Comparison of ENCODE assay signal across 28 cellular contexts in genomic region chr7:71457021-71457420, GRCh38.
"Had no signal": no experiment of that assay in that cellular context is flagged by ENCODE, and none has a peak within 500 bp of the region (broad histone marks: within the 10 kb centered on the region; RNA-seq: fewer than 3 reads in every experiment).

No MANE protein-coding gene starts in this region.

- H3K27me3 ChIP-seq: gastroesophageal sphincter, neural progenitor cell, sigmoid colon, thyroid gland had no signal

- FAIRE-seq: endothelial cell of umbilical vein, small intestine had no signal

- H3K4me3 Mint-ChIP-seq: activated naive CD4-positive, alpha-beta T cell treated with anti-CD3 and anti-CD28 coated beads for 36 hours; activated T-helper 1 cell treated with anti-CD3 and anti-CD28 coated beads, Interleukin-12 subunit alpha, Interleukin-12 subunit beta, Interleukin-2, Interleukin-4 antibody, amounts not matched to agents 30 ng/mL and 10 ng/mL and 1 ng/mL, durations not matched to agents 14 hours and 24 hours and 36 hours; effector memory CD8-positive, alpha-beta T cell; naive thymus-derived CD8-positive, alpha-beta T cell; neural progenitor cell; stimulated activated memory B cell treated with anti-CD40 and anti-IgM and Interleukin-4, amounts not matched to agents 10 μg/mL and 1 μg/mL and 100 μg/mL, for 72 hours; stimulated activated naive CD8-positive, alpha-beta T cell treated with anti-CD3 and anti-CD28 coated beads, Interleukin-15, amount 100 ng/mL, for 72 hours had no signal

- H3K9me3 ChIP-seq: gastroesophageal sphincter, psoas muscle, thyroid gland had no signal

- H3K27ac ChIP-seq: gastroesophageal sphincter, neural progenitor cell, parathyroid adenoma, psoas muscle, sigmoid colon, thyroid gland had no signal

- H3K79me2 ChIP-seq: parathyroid adenoma had no signal

- H3K27ac Mint-ChIP-seq: activated naive CD4-positive, alpha-beta T cell treated with anti-CD3 and anti-CD28 coated beads for 36 hours; activated T-helper 1 cell treated with anti-CD3 and anti-CD28 coated beads, Interleukin-12 subunit alpha, Interleukin-12 subunit beta, Interleukin-2, Interleukin-4 antibody, amounts not matched to agents 30 ng/mL and 10 ng/mL and 1 ng/mL, durations not matched to agents 14 hours and 24 hours and 36 hours; effector memory CD8-positive, alpha-beta T cell; naive thymus-derived CD8-positive, alpha-beta T cell; neural progenitor cell; stimulated activated memory B cell treated with anti-CD40 and anti-IgM and Interleukin-4, amounts not matched to agents 10 μg/mL and 1 μg/mL and 100 μg/mL, for 72 hours had no signal

- H3K27me3 Mint-ChIP-seq: effector memory CD8-positive, alpha-beta T cell; stimulated activated memory B cell treated with anti-CD40 and anti-IgM and Interleukin-4, amounts not matched to agents 10 μg/mL and 1 μg/mL and 100 μg/mL, for 72 hours; stimulated activated naive CD8-positive, alpha-beta T cell treated with anti-CD3 and anti-CD28 coated beads, Interleukin-15, amount 100 ng/mL, for 72 hours had no signal

- ATAC-seq: effector memory CD8-positive, alpha-beta T cell; gastroesophageal sphincter; naive thymus-derived CD8-positive, alpha-beta T cell; psoas muscle; stimulated activated memory B cell treated with anti-CD40 and anti-IgM and Interleukin-4, amounts not matched to agents 10 μg/mL and 1 μg/mL and 100 μg/mL, for 72 hours; stimulated activated naive CD8-positive, alpha-beta T cell treated with anti-CD3 and anti-CD28 coated beads, Interleukin-15, amount 100 ng/mL, for 72 hours had no signal

- H3K36me3 ChIP-seq: gastroesophageal sphincter, neural progenitor cell, sigmoid colon, thyroid gland had no signal

- H3K4me3 ChIP-seq: gastroesophageal sphincter, neural progenitor cell, psoas muscle, sigmoid colon, thyroid gland had no signal

- H2AFZ ChIP-seq: neural progenitor cell, parathyroid adenoma had no signal

- H3K4me1 ChIP-seq: parathyroid adenoma, thyroid gland had no signal

- H3K9ac ChIP-seq: neural progenitor cell, parathyroid adenoma had no signal

- DNase-seq: activated CD4-positive, alpha-beta T cell treated with anti-CD3 and anti-CD28 coated beads for 4 hours; activated CD4-positive, alpha-beta T cell treated with anti-CD3 and anti-CD28 coated beads, Interleukin-2, amount 50 U/mL, for 48 hours; activated CD8-positive, alpha-beta memory T cell treated with anti-CD3 and anti-CD28 coated beads for 24 hours; activated effector memory CD4-positive, alpha-beta T cell treated with anti-CD3 and anti-CD28 coated beads, Interleukin-2, amount 50 U/mL, for 16 hours; activated naive CD4-positive, alpha-beta T cell treated with anti-CD3 and anti-CD28 coated beads for 36 hours; amniotic stem cell; caudate nucleus; cortex of kidney; effector memory CD8-positive, alpha-beta T cell; hypothalamus; midbrain; naive thymus-derived CD8-positive, alpha-beta T cell; occipital lobe; psoas muscle; sigmoid colon; small intestine; stimulated activated CD4-positive, alpha-beta T cell treated with anti-CD3 and anti-CD28 coated beads, Interleukin-1b, Interleukin-23, amount 100 ng/mL, for 48 hours; stimulated activated CD4-positive, alpha-beta T cell treated with anti-CD3 and anti-CD28 coated beads, Interleukin-4, amount 100 ng/mL, for 4 hours; stimulated activated CD8-positive, alpha-beta memory T cell treated with anti-CD3 and anti-CD28 coated beads, Interleukin-4, amount 100 ng/mL, for 48 hours; stimulated activated naive CD8-positive, alpha-beta T cell treated with anti-CD3 and anti-CD28 coated beads, Interleukin-15, amount 100 ng/mL, for 72 hours; substantia nigra; thyroid gland had no signal

- H3K4me1 Mint-ChIP-seq: naive thymus-derived CD8-positive, alpha-beta T cell; stimulated activated memory B cell treated with anti-CD40 and anti-IgM and Interleukin-4, amounts not matched to agents 10 μg/mL and 1 μg/mL and 100 μg/mL, for 72 hours; stimulated activated naive CD8-positive, alpha-beta T cell treated with anti-CD3 and anti-CD28 coated beads, Interleukin-15, amount 100 ng/mL, for 72 hours had no signal

- H3K36me3 Mint-ChIP-seq: naive thymus-derived CD8-positive, alpha-beta T cell; neural progenitor cell; stimulated activated memory B cell treated with anti-CD40 and anti-IgM and Interleukin-4, amounts not matched to agents 10 μg/mL and 1 μg/mL and 100 μg/mL, for 72 hours had no signal
